In genomic region chr12:11756022-11756421, GRCh38 we compare ENCODE assay signal across 1 cellular context.
TF ChIP-seq lines count a peak whose summit lies in the region.

No MANE protein-coding gene starts in this region.

TF ChIP-seq in SK-N-SH, 30 proteins besides CTCF, POLR2A, EP300 and RAD21 (continued from another document):
- TF ChIP-seq, protein P1, sequence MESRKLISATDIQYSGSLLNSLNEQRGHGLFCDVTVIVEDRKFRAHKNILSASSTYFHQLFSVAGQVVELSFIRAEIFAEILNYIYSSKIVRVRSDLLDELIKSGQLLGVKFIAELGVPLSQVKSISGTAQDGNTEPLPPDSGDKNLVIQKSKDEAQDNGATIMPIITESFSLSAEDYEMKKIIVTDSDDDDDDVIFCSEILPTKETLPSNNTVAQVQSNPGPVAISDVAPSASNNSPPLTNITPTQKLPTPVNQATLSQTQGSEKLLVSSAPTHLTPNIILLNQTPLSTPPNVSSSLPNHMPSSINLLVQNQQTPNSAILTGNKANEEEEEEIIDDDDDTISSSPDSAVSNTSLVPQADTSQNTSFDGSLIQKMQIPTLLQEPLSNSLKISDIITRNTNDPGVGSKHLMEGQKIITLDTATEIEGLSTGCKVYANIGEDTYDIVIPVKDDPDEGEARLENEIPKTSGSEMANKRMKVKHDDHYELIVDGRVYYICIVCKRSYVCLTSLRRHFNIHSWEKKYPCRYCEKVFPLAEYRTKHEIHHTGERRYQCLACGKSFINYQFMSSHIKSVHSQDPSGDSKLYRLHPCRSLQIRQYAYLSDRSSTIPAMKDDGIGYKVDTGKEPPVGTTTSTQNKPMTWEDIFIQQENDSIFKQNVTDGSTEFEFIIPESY (IDR thresholded peaks at IDR 0.05; ENCODE audit: borderline replicate concordance, low read depth) = no peak
- TF ChIP-seq YY1 (IDR thresholded peaks at IDR 0.05; ENCODE audit: low read depth) = no peak
- TF ChIP-seq RXRA (IDR thresholded peaks at IDR 0.05; ENCODE audit: borderline replicate concordance, low read depth) = no peak
